Comparison of ENCODE assay signal across 3 cellular contexts in genomic region chr16:79349803-79350202, GRCh38.
TF ChIP-seq lines count a peak whose summit lies in the region.

No MANE protein-coding gene starts in this region.

TF ChIP-seq in A549, 52 proteins besides CTCF, POLR2A, EP300 and RAD21:
- TF ChIP-seq, protein P1, sequence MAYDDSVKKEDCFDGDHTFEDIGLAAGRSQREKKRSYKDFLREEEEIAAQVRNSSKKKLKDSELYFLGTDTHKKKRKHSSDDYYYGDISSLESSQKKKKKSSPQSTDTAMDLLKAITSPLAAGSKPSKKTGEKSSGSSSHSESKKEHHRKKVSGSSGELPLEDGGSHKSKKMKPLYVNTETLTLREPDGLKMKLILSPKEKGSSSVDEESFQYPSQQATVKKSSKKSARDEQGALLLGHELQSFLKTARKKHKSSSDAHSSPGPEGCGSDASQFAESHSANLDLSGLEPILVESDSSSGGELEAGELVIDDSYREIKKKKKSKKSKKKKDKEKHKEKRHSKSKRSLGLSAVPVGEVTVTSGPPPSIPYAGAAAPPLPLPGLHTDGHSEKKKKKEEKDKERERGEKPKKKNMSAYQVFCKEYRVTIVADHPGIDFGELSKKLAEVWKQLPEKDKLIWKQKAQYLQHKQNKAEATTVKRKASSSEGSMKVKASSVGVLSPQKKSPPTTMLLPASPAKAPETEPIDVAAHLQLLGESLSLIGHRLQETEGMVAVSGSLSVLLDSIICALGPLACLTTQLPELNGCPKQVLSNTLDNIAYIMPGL (CRISPR knock-in tag; IDR thresholded peaks at IDR 0.05; ENCODE audit: borderline replicate concordance): no peak
- TF ChIP-seq PHF8 (IDR thresholded peaks at IDR 0.05; ENCODE audit: borderline replicate concordance, low read depth) (no peak), BCL3 (IDR thresholded peaks at IDR 0.05) (no peak), ZFP36 (IDR thresholded peaks at IDR 0.05; ENCODE audit: borderline replicate concordance, partially characterized antibody) (peak; percentile 20), RCOR1 (IDR thresholded peaks at IDR 0.05; ENCODE audit: low read depth, low read length) (no peak), CBX2 (IDR thresholded peaks at IDR 0.05; ENCODE audit: borderline replicate concordance, low read depth) (no peak)

TF ChIP-seq in GM23338, 12 proteins besides CTCF, POLR2A, EP300 and RAD21:
- TF ChIP-seq, protein P2, sequence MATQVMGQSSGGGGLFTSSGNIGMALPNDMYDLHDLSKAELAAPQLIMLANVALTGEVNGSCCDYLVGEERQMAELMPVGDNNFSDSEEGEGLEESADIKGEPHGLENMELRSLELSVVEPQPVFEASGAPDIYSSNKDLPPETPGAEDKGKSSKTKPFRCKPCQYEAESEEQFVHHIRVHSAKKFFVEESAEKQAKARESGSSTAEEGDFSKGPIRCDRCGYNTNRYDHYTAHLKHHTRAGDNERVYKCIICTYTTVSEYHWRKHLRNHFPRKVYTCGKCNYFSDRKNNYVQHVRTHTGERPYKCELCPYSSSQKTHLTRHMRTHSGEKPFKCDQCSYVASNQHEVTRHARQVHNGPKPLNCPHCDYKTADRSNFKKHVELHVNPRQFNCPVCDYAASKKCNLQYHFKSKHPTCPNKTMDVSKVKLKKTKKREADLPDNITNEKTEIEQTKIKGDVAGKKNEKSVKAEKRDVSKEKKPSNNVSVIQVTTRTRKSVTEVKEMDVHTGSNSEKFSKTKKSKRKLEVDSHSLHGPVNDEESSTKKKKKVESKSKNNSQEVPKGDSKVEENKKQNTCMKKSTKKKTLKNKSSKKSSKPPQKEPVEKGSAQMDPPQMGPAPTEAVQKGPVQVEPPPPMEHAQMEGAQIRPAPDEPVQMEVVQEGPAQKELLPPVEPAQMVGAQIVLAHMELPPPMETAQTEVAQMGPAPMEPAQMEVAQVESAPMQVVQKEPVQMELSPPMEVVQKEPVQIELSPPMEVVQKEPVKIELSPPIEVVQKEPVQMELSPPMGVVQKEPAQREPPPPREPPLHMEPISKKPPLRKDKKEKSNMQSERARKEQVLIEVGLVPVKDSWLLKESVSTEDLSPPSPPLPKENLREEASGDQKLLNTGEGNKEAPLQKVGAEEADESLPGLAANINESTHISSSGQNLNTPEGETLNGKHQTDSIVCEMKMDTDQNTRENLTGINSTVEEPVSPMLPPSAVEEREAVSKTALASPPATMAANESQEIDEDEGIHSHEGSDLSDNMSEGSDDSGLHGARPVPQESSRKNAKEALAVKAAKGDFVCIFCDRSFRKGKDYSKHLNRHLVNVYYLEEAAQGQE (IDR thresholded peaks at IDR 0.05; ENCODE audit: unreplicated experiment): no peak
TF ChIP-seq in GM23338: peak in this region for 0.

TF ChIP-seq in K562, 482 proteins besides CTCF, POLR2A, EP300 and RAD21:
- peak; percentile 84 for TF ChIP-seq RBM25 (IDR thresholded peaks at IDR 0.05; ENCODE audit: low read depth, low read length, severe bottlenecking)
- TF ChIP-seq GABPA (tag; conservative IDR thresholded peaks at IDR 0.05; ENCODE audit: low read depth): no peak
- TF ChIP-seq SETDB1 (IDR thresholded peaks at IDR 0.05; ENCODE audit: low read length): no peak
- peak; percentile 97 for TF ChIP-seq ZFP36 (IDR thresholded peaks at IDR 0.05; ENCODE audit: low read depth, low read length, partially characterized antibody)
- TF ChIP-seq ZNF134 (CRISPR knock-in tag; conservative IDR thresholded peaks at IDR 0.05): no peak
- no peak for TF ChIP-seq TCF7L2 (IDR thresholded peaks at IDR 0.05; ENCODE audit: low read depth, low read length)
TF ChIP-seq in K562: peak in this region for 2.
